18 cellular contexts compared by ENCODE assay signal in genomic region chr16:72677662-72678447, GRCh38.
DNase-seq lines count a peak whose midpoint lies in the region; ATAC-seq, FAIRE-seq and TF ChIP-seq lines count a peak whose summit lies in the region.
"Had no signal": no experiment of that assay in that cellular context is flagged by ENCODE, and none has a peak within 500 bp of the region (broad histone marks: within the 10 kb centered on the region; RNA-seq: fewer than 3 reads in every experiment).

No MANE protein-coding gene starts in this region.

- TF ChIP-seq CTCF in C4-2B (conservative IDR thresholded peaks at IDR 0.05) (no peak), lower lobe of right lung (IDR thresholded peaks at IDR 0.05) (no peak)

- H3K4me3 ChIP-seq in lower lobe of right lung: no peak overlapping the region
- H3K4me3 ChIP-seq: coronary artery, esophagus squamous epithelium, GM12878, thoracic aorta had no signal

- POLR2A ChIA-PET in HEK293T (lab: Yijun Ruan, JAX): no interaction called here

- peak; percentile 90 to 96 for ATAC-seq in lower lobe of right lung
- ATAC-seq: GM12878 had no signal

- DNase-seq in LHCN-M2 (ENCODE audit: low read depth) (peak; percentile 71), lower lobe of right lung (no peak), HuH-7 (ENCODE audit: low spot score) (no peak), HEK293T (ENCODE audit: extremely low spot score) (no peak), NCI-H1048 (lab: John Stamatoyannopoulos, UW) (no peak), frontal cortex (ENCODE audit: low spot score in 2 of 2) (no peak)
- DNase-seq: activated CD4-positive, alpha-beta T cell treated with anti-CD3 and anti-CD28 coated beads for 48 hours; activated naive CD8-positive, alpha-beta T cell treated with anti-CD3 and anti-CD28 coated beads, Interleukin-2, amount 10 ng/mL, durations not matched to agents 7 days and 5 days; DND-41; esophagus squamous epithelium; NCI-H1436 treated with DMSO at 0.1 percent for 48 hours; NCI-H526 had no signal

- FAIRE-seq in colon (lab: Jason Lieb, UNC): peak; percentile 97
- no peak for FAIRE-seq in frontal cortex (lab: Jason Lieb, UNC)
- FAIRE-seq: GM12878 had no signal

- peak overlapping the region; percentile 48; the same call in 1 of the 2 replicates for H3K27ac ChIP-seq in C4-2B
- H3K27ac ChIP-seq in lower lobe of right lung: no peak overlapping the region
- H3K27ac ChIP-seq: coronary artery, esophagus squamous epithelium, RWPE1, thoracic aorta had no signal

- peaks cover 8% of the 10 kb centered on the region for H3K9me3 ChIP-seq in lower lobe of right lung

- no peaks in the 10 kb centered on the region for H3K27me3 ChIP-seq in lower lobe of right lung (ENCODE audit: low read depth)
- H3K27me3 ChIP-seq: esophagus squamous epithelium had no signal

- intact Hi-C loops in lower lobe of right lung (cut with DNase I): no loop called here

- CTCF ChIA-PET in HEK293T (lab: Yijun Ruan, JAX): no interaction called here

- H3K36me3 ChIP-seq in lower lobe of right lung: no peaks in the 10 kb centered on the region
- H3K36me3 ChIP-seq: esophagus squamous epithelium, thoracic aorta had no signal

- H3K4me1 ChIP-seq in lower lobe of right lung: no peaks in the 10 kb centered on the region
- H3K4me1 ChIP-seq: esophagus squamous epithelium had no signal

TF ChIP-seq in HEK293T, 16 proteins besides CTCF, POLR2A, EP300 and RAD21:
- TF ChIP-seq FOXM1 (IDR thresholded peaks at IDR 0.05; ENCODE audit: borderline replicate concordance): no peak
- TF ChIP-seq CTBP1 (IDR thresholded peaks at IDR 0.05; ENCODE audit: borderline replicate concordance): no peak
